In genomic region chr13:29740961-29741360, GRCh38 we compare ENCODE assay signal across 17 cellular contexts.
DNase-seq lines count a peak whose midpoint lies in the region; ATAC-seq and TF ChIP-seq lines count a peak whose summit lies in the region.
"Had no signal": no experiment of that assay in that cellular context is flagged by ENCODE, and none has a peak within 500 bp of the region (broad histone marks: within the 10 kb centered on the region; RNA-seq: fewer than 3 reads in every experiment).

No MANE protein-coding gene starts in this region.

- POLR2A ChIA-PET in CD8-positive, alpha-beta memory T cell (lab: Charles Lee) = no interaction called here

- H3K9me3 Mint-ChIP-seq in progenitor cell of endocrine pancreas (ENCODE audit: low read depth) = no peaks in the 10 kb centered on the region
- H3K9me3 Mint-ChIP-seq in CD8-positive, alpha-beta memory T cell = no peaks in the 10 kb centered on the region
- H3K9me3 Mint-ChIP-seq: CD4-positive, alpha-beta memory T cell had no signal

- CTCF ChIA-PET in CD8-positive, alpha-beta memory T cell (lab: Charles Lee) = no interaction called here

- H3K4me1 ChIP-seq in OCI-LY3 (ENCODE audit: low read length) = peaks cover 43% of the 10 kb centered on the region
- H3K4me1 ChIP-seq in CD8-positive, alpha-beta memory T cell (ENCODE audit: insufficient read depth, low read length) = no peaks in the 10 kb centered on the region
- H3K4me1 ChIP-seq: A549, Caco-2, HAP-1 had no signal

- H3K36me3 Mint-ChIP-seq in progenitor cell of endocrine pancreas (ENCODE audit: insufficient read depth) = no peaks in the 10 kb centered on the region
- no peaks in the 10 kb centered on the region for H3K36me3 Mint-ChIP-seq in CD8-positive, alpha-beta memory T cell
- H3K36me3 Mint-ChIP-seq: CD4-positive, alpha-beta memory T cell had no signal

- no peaks in the 10 kb centered on the region for H3K9me3 ChIP-seq in OCI-LY3 (ENCODE audit: insufficient read depth, low read length)
- no peaks in the 10 kb centered on the region for H3K9me3 ChIP-seq in CD8-positive, alpha-beta memory T cell (ENCODE audit: low read length)
- H3K9me3 ChIP-seq: A549, Caco-2, HAP-1 had no signal

- H2AFZ ChIP-seq in OCI-LY3 (ENCODE audit: low read depth, low read length) = no peak overlapping the region

- no peaks in the 10 kb centered on the region for H4K20me1 ChIP-seq in OCI-LY3 (ENCODE audit: insufficient read depth, low read length)

- H3K4me1 Mint-ChIP-seq in progenitor cell of endocrine pancreas (ENCODE audit: low read depth) = peaks cover 10% of the 10 kb centered on the region
- no peaks in the 10 kb centered on the region for H3K4me1 Mint-ChIP-seq in CD8-positive, alpha-beta memory T cell
- H3K4me1 Mint-ChIP-seq: CD4-positive, alpha-beta memory T cell had no signal

- H3K9ac ChIP-seq in OCI-LY3 (ENCODE audit: low read length) = peak overlapping the region; percentile 4; the same call in 1 of the 2 replicates

- H3K4me3 Mint-ChIP-seq in progenitor cell of endocrine pancreas (ENCODE audit: low read depth) = no peak overlapping the region
- H3K4me3 Mint-ChIP-seq in CD8-positive, alpha-beta memory T cell = no peak overlapping the region
- H3K4me3 Mint-ChIP-seq: CD4-positive, alpha-beta memory T cell had no signal

- no peak for ATAC-seq in HG02798 (IDR thresholded peaks at IDR 0.05; ENCODE audit: poor library complexity, unreplicated experiment)
- ATAC-seq: A549 had no signal

- H3K4me3 ChIP-seq in OCI-LY3 (ENCODE audit: low read length) = peak overlapping the region; percentile 10
- H3K4me3 ChIP-seq in CD8-positive, alpha-beta memory T cell (ENCODE audit: low read length) = no peak overlapping the region
- H3K4me3 ChIP-seq: A549, HAP-1 had no signal

- no peaks in the 10 kb centered on the region for H3K36me3 ChIP-seq in OCI-LY3 (replicated peaks; ENCODE audit: low read depth, low read length)
- no peaks in the 10 kb centered on the region for H3K36me3 ChIP-seq in CD8-positive, alpha-beta memory T cell (ENCODE audit: insufficient read depth, low read length)
- H3K36me3 ChIP-seq: HAP-1 had no signal

- peak; percentile 52 for DNase-seq in Ammon's horn (ENCODE audit: low spot score)
- no peak for DNase-seq in progenitor cell of endocrine pancreas (ENCODE audit: low spot score, unreplicated experiment)
- DNase-seq in OCI-M2 (lab: John Stamatoyannopoulos, UW; ENCODE audit: unreplicated experiment) = no peak
- DNase-seq in CD8-positive, alpha-beta memory T cell = no peak
- DNase-seq: 8988T; ACHN; AML-193; C1 segment of cervical spinal cord; Caco-2; CD4-positive, alpha-beta memory T cell; DMS153; DND-41; GOT3 had no signal

- H3K27ac ChIP-seq in OCI-LY3 (ENCODE audit: low read length) = peak overlapping the region; percentile 43
- no peak overlapping the region for H3K27ac ChIP-seq in CD8-positive, alpha-beta memory T cell (ENCODE audit: low read depth, low read length)
- H3K27ac ChIP-seq: A549 had no signal

- H3K27ac Mint-ChIP-seq in progenitor cell of endocrine pancreas = peak overlapping the region; percentile 33
- no peak overlapping the region for H3K27ac Mint-ChIP-seq in CD8-positive, alpha-beta memory T cell
- H3K27ac Mint-ChIP-seq: CD4-positive, alpha-beta memory T cell had no signal

- H3K27me3 Mint-ChIP-seq in progenitor cell of endocrine pancreas = peaks cover 16% of the 10 kb centered on the region
- H3K27me3 Mint-ChIP-seq in CD8-positive, alpha-beta memory T cell = peaks cover 4 to 27% of the 10 kb centered on the region in 2 donors

- TF ChIP-seq CTCF in OCI-LY3 (IDR thresholded peaks at IDR 0.05; ENCODE audit: low read depth, low read length) (no peak), progenitor cell of endocrine pancreas (IDR thresholded peaks at IDR 0.05; ENCODE audit: unreplicated experiment) (no peak)

- H3K79me2 ChIP-seq in OCI-LY3 (ENCODE audit: low read length) = no peaks in the 10 kb centered on the region

- H3K4me2 ChIP-seq in OCI-LY3 (ENCODE audit: low read length) = peak overlapping the region; percentile 63
- H3K4me2 ChIP-seq: A549 had no signal

- H3K27me3 ChIP-seq in OCI-LY3 (ENCODE audit: low read depth, low read length) = 0 out of 2 replicates have a peak, but pooled peaks cover 3% of the 10 kb centered on the region
- H3K27me3 ChIP-seq in CD8-positive, alpha-beta memory T cell (ENCODE audit: insufficient read depth, low read length, poor library complexity, severe bottlenecking) = peaks cover 2% of the 10 kb centered on the region
